ENCODE assay signal across 10 cellular contexts in the genomic region with DNA sequence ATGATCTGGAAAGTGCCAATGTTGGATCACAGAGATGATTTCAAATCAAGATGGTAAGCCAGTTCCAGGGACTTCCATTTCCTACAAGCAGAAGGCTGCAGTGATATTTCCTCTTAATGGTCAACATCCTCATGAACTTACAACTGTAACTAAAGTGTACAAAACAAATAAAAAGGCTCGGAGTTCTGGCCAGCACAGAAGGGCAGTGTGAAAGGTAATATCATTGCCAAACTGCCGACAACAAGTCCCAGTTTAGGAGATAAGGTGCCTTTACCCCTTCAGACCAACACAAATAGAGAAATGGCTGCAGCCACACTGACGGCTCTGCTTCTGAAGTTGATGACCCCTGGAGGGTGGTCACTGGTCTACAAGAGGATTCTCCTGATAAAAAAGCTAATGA.
DNase-seq lines count a peak whose midpoint lies in the region; ATAC-seq, FAIRE-seq and TF ChIP-seq lines count a peak whose summit lies in the region.
"Had no signal": no experiment of that assay in that cellular context is flagged by ENCODE, and none has a peak within 500 bp of the region (broad histone marks: within the 10 kb centered on the region; RNA-seq: fewer than 3 reads in every experiment).

No MANE protein-coding gene starts in this region.

- H3K27ac Mint-ChIP-seq in activated B cell treated with CpG ODN at 0.5 μM for 24 hours, result peak overlapping the region; percentile 93

- no peak for TF ChIP-seq POLR2A in spleen (IDR thresholded peaks at IDR 0.05)

- peaks cover 79% of the 10 kb centered on the region for H3K36me3 Mint-ChIP-seq in activated B cell treated with CpG ODN at 0.5 μM for 24 hours (ENCODE audit: low read depth)

- H3K27ac ChIP-seq in right cardiac atrium (ENCODE audit: low read length) (peak overlapping the region; percentile 92), spleen (peak overlapping the region in 7 of 8 donors; percentile 58 to 99 (median 95))

- H3K9me3 ChIP-seq in right cardiac atrium (ENCODE audit: control insufficient read depth, low read length) (no peaks in the 10 kb centered on the region), spleen (no peaks in the 10 kb centered on the region)

- intact Hi-C loops in activated B cell treated with CpG ODN at 0.5 μM for 24 hours (cut with micrococcal nuclease) (loop anchor here (2.0 kb wide), 1 partner anchor 15 kb away; no protein-coding TSS in a partner anchor), right cardiac atrium (cut with DNase I) (no loop called here), spleen (cut with DNase I; ENCODE audit: low total_unique reads) (no loop called here)

- peaks cover 98% of the 10 kb centered on the region for H3K4me1 Mint-ChIP-seq in activated B cell treated with CpG ODN at 0.5 μM for 24 hours

- H3K4me3 ChIP-seq in HFF-Myc (replicated peaks; ENCODE audit: low read depth, low read length) (peak overlapping the region; percentile 19), right cardiac atrium (ENCODE audit: low read length) (no peak overlapping the region), spleen (peak overlapping the region in 2 of 8 donors; percentile 15 to 73)

- POLR2A ChIA-PET in activated B cell treated with CpG ODN at 0.5 μM for 24 hours (lab: Charles Lee), result interaction anchor here (0.7 to 4.0 kb wide), 11 partner anchors 12 to 206 kb away, joined by 3 to 61 read pairs (median 11); no protein-coding TSS in a partner anchor

- 19% methylated on average over 3 of the region's 3 CpGs for WGBS in right cardiac atrium
- WGBS in spleen, 5 donors, result 37 to 65% (median 49%) methylated on average over 3 of the region's 3 CpGs

- H3K27me3 Mint-ChIP-seq in activated B cell treated with CpG ODN at 0.5 μM for 24 hours, result no peaks in the 10 kb centered on the region

- DNase-seq in HFF-Myc (ENCODE audit: extremely low read depth, low read depth) (no peak), activated B cell treated with CpG ODN at 0.5 μM for 24 hours (no peak), right cardiac atrium (no peak), spleen (no peak), frontal cortex (ENCODE audit: low spot score in 2 of 2) (no peak)
- DNase-seq: foreskin melanocyte, NCI-H524 had no signal

- no peaks in the 10 kb centered on the region for H3K27me3 ChIP-seq in right cardiac atrium (ENCODE audit: control insufficient read depth, insufficient read depth)
- no peaks in the 10 kb centered on the region for H3K27me3 ChIP-seq in spleen (replicated peaks in 1 of 7)

- peaks cover 0 to 78% (median 2%) of the 10 kb centered on the region in 6 donors for H3K36me3 ChIP-seq in spleen

- no peak for FAIRE-seq in frontal cortex (lab: Jason Lieb, UNC)

- ATAC-seq in activated B cell treated with CpG ODN at 0.5 μM for 24 hours (ENCODE audit: low read depth) (no peak), right cardiac atrium (peak; percentile 7 to 47), HG02870 (IDR thresholded peaks at IDR 0.05; ENCODE audit: unreplicated experiment) (no peak), GM18909 (IDR thresholded peaks at IDR 0.05; ENCODE audit: poor library complexity, unreplicated experiment) (no peak), GM21723 (IDR thresholded peaks at IDR 0.05; ENCODE audit: unreplicated experiment) (no peak)

- no peaks in the 10 kb centered on the region for H3K9me3 Mint-ChIP-seq in activated B cell treated with CpG ODN at 0.5 μM for 24 hours

- TF ChIP-seq CTCF in HFF-Myc (IDR thresholded peaks at IDR 0.05; ENCODE audit: low read depth, low read length, missing control alignments), result no peak
- no peak for TF ChIP-seq CTCF in activated B cell treated with CpG ODN at 0.5 μM for 24 hours (IDR thresholded peaks at IDR 0.05)
- no peak for TF ChIP-seq CTCF in spleen (IDR thresholded peaks at IDR 0.05 in 8 of 11, conservative IDR thresholded peaks at IDR 0.05 in 3 of 11)

- H3K4me1 ChIP-seq in right cardiac atrium (ENCODE audit: control insufficient read depth, insufficient read depth, low read length) (peaks cover 37% of the 10 kb centered on the region), spleen (peaks cover 97 to 100% (median 100%) of the 10 kb centered on the region in 6 donors)

- H3K4me3 Mint-ChIP-seq in activated B cell treated with CpG ODN at 0.5 μM for 24 hours, result peak overlapping the region; percentile 78

- CTCF ChIA-PET in activated B cell treated with CpG ODN at 0.5 μM for 24 hours (lab: Charles Lee), result interaction anchor here (0.9 to 2.0 kb wide), 4 partner anchors 13 to 206 kb away, joined by 3 to 7 read pairs (median 4); no protein-coding TSS in a partner anchor

Comparison
In these comparisons a context has a peak if more than half of its experiments do, and no peak if none do; other contexts are left out.
1. ATAC-seq: peak in right cardiac atrium (2 of 2); none in activated B cell treated with CpG ODN at 0.5 μM for 24 hours (single experiment), HG02870 (single experiment), GM18909 (single experiment) and GM21723 (single experiment).